ENCODE assay signal across 20 cellular contexts in the genomic region with DNA sequence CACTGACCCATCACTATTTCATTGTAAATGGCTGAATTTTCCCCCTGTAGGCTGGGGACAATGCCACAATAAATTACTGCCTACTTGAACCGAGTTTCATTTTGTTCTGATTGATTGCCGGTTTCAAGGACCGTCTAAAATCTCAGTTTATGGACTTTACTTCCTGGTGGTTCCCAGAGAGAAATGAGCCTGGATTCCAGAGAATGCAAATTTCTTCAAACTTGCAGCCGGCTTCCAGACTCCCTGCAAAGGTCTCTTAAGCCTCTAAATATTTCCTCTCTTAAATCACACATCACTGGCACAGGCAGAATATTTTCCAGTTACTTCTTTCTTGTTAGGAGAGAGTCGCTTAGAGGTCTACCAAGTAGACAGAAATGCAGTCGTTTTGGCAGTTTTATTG.
DNase-seq lines count a peak whose midpoint lies in the region; ATAC-seq and TF ChIP-seq lines count a peak whose summit lies in the region.
"Had no signal": no experiment of that assay in that cellular context is flagged by ENCODE, and none has a peak within 500 bp of the region (broad histone marks: within the 10 kb centered on the region; RNA-seq: fewer than 3 reads in every experiment).

No MANE protein-coding gene starts in this region.

- in situ Hi-C loops in GM23248 (cut with MboI) (no loop called here), brain microvascular endothelial cell (cut with HindIII; ENCODE audit: low pct_ligation_motif_present, low sequenced_read_pairs) (no loop called here)

- peaks cover 13% of the 10 kb centered on the region for H3K4me1 ChIP-seq in GM23248 (ENCODE audit: insufficient read depth)
- H3K4me1 ChIP-seq in skeletal muscle satellite cell (ENCODE audit: control insufficient read depth, insufficient read depth, low read length): no peaks in the 10 kb centered on the region

- peak overlapping the region; percentile 30; the same call in 1 of the 2 replicates for H2AFZ ChIP-seq in GM23248

- peaks cover 55% of the 10 kb centered on the region for H3K27me3 Mint-ChIP-seq in activated T-cell treated with anti-CD3 and anti-CD28 coated beads, Interleukin-2, amount 50 U/mL, for 72 hours (ENCODE audit: low read depth)

- no peak overlapping the region for H3K9ac ChIP-seq in GM23248
- no peak overlapping the region for H3K9ac ChIP-seq in skeletal muscle satellite cell (ENCODE audit: low read depth, low read length)

- no peak overlapping the region for H3K27ac Mint-ChIP-seq in activated T-cell treated with anti-CD3 and anti-CD28 coated beads, Interleukin-2, amount 50 U/mL, for 72 hours
- H3K27ac Mint-ChIP-seq: activated T-helper 2 cell treated with anti-CD3 and anti-CD28 coated beads, Interferon-gamma antibody, Interleukin-2, Interleukin-4, amounts not matched to agents 10 μg/mL and 5 μg/mL and 100 μg/mL, durations not matched to agents 14 hours and 24 hours and 36 hours; CD8-positive, alpha-beta T cell; HFFc6; naive B cell had no signal

- no peaks in the 10 kb centered on the region for H3K9me3 ChIP-seq in GM23248 (ENCODE audit: low read depth)
- H3K9me3 ChIP-seq in skeletal muscle satellite cell (replicated peaks; ENCODE audit: low read length): no peaks in the 10 kb centered on the region
- H3K9me3 ChIP-seq: esophagus muscularis mucosa, suprapubic skin had no signal

- no peaks in the 10 kb centered on the region for H3K4me1 Mint-ChIP-seq in activated T-cell treated with anti-CD3 and anti-CD28 coated beads, Interleukin-2, amount 50 U/mL, for 72 hours (ENCODE audit: low read depth)
- H3K4me1 Mint-ChIP-seq: naive B cell had no signal

- no peak overlapping the region for H3K4me3 Mint-ChIP-seq in activated T-cell treated with anti-CD3 and anti-CD28 coated beads, Interleukin-2, amount 50 U/mL, for 72 hours
- H3K4me3 Mint-ChIP-seq: CD8-positive, alpha-beta T cell; HFFc6; naive B cell had no signal

- no peaks in the 10 kb centered on the region for H3K27me3 ChIP-seq in GM23248 (replicated peaks; ENCODE audit: insufficient read depth)
- no peaks in the 10 kb centered on the region for H3K27me3 ChIP-seq in brain microvascular endothelial cell (replicated peaks)
- H3K27me3 ChIP-seq in skeletal muscle satellite cell (ENCODE audit: control insufficient read depth, insufficient read depth, low read length): no peaks in the 10 kb centered on the region
- H3K27me3 ChIP-seq: esophagus muscularis mucosa, suprapubic skin had no signal

- H3K9me3 Mint-ChIP-seq in activated T-cell treated with anti-CD3 and anti-CD28 coated beads, Interleukin-2, amount 50 U/mL, for 72 hours: no peaks in the 10 kb centered on the region
- H3K9me3 Mint-ChIP-seq: activated T-helper 2 cell treated with anti-CD3 and anti-CD28 coated beads, Interferon-gamma antibody, Interleukin-2, Interleukin-4, amounts not matched to agents 10 μg/mL and 5 μg/mL and 100 μg/mL, durations not matched to agents 14 hours and 24 hours and 36 hours; CD8-positive, alpha-beta T cell; HFFc6 had no signal

- H3K4me2 ChIP-seq in GM23248 (ENCODE audit: unreplicated experiment) (peak overlapping the region; percentile 86), skeletal muscle satellite cell (ENCODE audit: low read length) (peak overlapping the region; percentile 50)

- H3K4me3 ChIP-seq in GM23248: peak overlapping the region; percentile 54
- no peak overlapping the region for H3K4me3 ChIP-seq in brain microvascular endothelial cell (ENCODE audit: low read depth, low read length)
- peak overlapping the region; percentile 13 for H3K4me3 ChIP-seq in skeletal muscle satellite cell (ENCODE audit: low read length)
- H3K4me3 ChIP-seq: suprapubic skin had no signal

- H3K36me3 Mint-ChIP-seq in activated T-cell treated with anti-CD3 and anti-CD28 coated beads, Interleukin-2, amount 50 U/mL, for 72 hours (ENCODE audit: insufficient read depth in 2 of 2): no peaks in the 10 kb centered on the region
- H3K36me3 Mint-ChIP-seq: CD8-positive, alpha-beta T cell; naive B cell had no signal

- H3K27ac ChIP-seq in GM23248 (peak overlapping the region; percentile 4; the same call in 1 of the 2 replicates), brain microvascular endothelial cell (no peak overlapping the region)
- H3K27ac ChIP-seq: esophagus muscularis mucosa, suprapubic skin had no signal

- H3K36me3 ChIP-seq in GM23248 (ENCODE audit: low read depth) (no peaks in the 10 kb centered on the region), brain microvascular endothelial cell (replicated peaks) (no peaks in the 10 kb centered on the region), skeletal muscle satellite cell (ENCODE audit: insufficient read depth, low read length) (no peaks in the 10 kb centered on the region)
- H3K36me3 ChIP-seq: esophagus muscularis mucosa, suprapubic skin had no signal

- no peaks in the 10 kb centered on the region for H4K20me1 ChIP-seq in GM23248 (ENCODE audit: insufficient read depth)

- WGBS in GM23248 (ENCODE audit: low coverage in 1 of 2, low lambda C conversion rate in 2 of 2, missing lambda C conversion rate in 2 of 2), 2 experiments: 12% methylated on average over 6 of the region's 6 CpGs

- DNase-seq in GM23248: peak; percentile 47
- peak; percentile 18 for DNase-seq in brain microvascular endothelial cell
- DNase-seq in kidney tubule cell (ENCODE audit: low spot score): peak; percentile 65
- DNase-seq in GM19240 (ENCODE audit: insufficient read length, low spot score): no peak
- DNase-seq in activated T-cell treated with anti-CD3 and anti-CD28 coated beads, Interleukin-2, amount 50 U/mL, for 72 hours: no peak
- no peak for DNase-seq in activated naive CD4-positive, alpha-beta T cell (lab: John Stamatoyannopoulos, UW)
- DNase-seq: activated CD4-positive, alpha-beta T cell treated with anti-CD3 and anti-CD28 coated beads, Interleukin-2, amount 50 U/mL, for 4 hours; CD8-positive, alpha-beta T cell; central memory CD4-positive, alpha-beta T cell; GF-D8; HFFc6; naive B cell; NCI-H345; small intestine; T1000 had no signal

- H3K9me2 ChIP-seq in GM23248 (ENCODE audit: insufficient read depth): no peaks in the 10 kb centered on the region

- no peak for ATAC-seq in esophagus mucosa
- ATAC-seq in activated T-cell treated with anti-CD3 and anti-CD28 coated beads, Interleukin-2, amount 50 U/mL, for 72 hours (replicated peaks in 1 of 2): no peak
- ATAC-seq: CD8-positive, alpha-beta T cell had no signal

- no peak for TF ChIP-seq CTCF in brain microvascular endothelial cell (IDR thresholded peaks at IDR 0.05; ENCODE audit: low read depth, low read length, missing control alignments)

- H3F3A ChIP-seq in GM23248 (ENCODE audit: insufficient read depth): peaks cover 8% of the 10 kb centered on the region; the same call in 1 of the 2 replicates

- no peaks in the 10 kb centered on the region for H3K79me2 ChIP-seq in GM23248 (ENCODE audit: insufficient read depth)

Comparison
In these comparisons a context has a peak if more than half of its experiments do, and no peak if none do; other contexts are left out.
1. DNase-seq: peak in GM23248 (single experiment), brain microvascular endothelial cell (single experiment) and kidney tubule cell (single experiment); none in GM19240 (single experiment), activated T-cell treated with anti-CD3 and anti-CD28 coated beads, Interleukin-2, amount 50 U/mL, for 72 hours (0 of 2) and activated naive CD4-positive, alpha-beta T cell (0 of 4).